In the genomic region with DNA sequence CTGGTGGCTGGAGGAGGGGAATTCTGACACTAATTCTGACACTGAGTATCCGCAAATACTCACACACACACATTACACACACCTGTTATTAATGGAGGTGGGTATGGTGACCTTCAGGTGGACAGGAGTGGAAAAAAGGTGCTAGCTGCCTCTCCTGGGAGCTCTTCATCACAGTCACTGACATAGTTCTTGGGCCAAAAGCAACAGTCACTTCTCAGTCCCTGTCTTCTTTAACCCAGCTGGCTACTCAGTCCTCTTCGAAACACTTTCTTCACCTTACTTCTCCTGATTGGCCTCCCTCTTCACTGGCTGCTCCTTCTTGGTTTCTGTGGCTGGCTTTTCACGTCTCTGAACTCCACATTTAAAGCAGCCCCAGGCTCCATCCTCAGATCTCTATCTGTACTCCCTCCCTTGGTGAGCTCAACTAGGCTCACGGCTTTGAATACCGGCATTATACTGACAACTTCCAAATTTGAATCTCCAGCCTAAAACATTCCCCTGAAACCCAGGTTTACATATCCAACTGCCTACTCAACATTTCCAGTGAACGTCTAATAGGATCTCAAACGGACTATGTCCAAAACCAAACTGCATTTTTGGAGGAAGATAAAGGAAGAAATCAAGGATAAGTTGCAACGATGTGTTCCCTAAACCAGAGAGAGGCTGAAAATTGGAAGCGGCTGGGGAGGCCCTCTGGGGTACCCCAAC, we compare ENCODE assay signal across 17 cellular contexts. TPM values are rescaled to one million over a fixed set of nuclear protein-coding genes. Genes with fewer than 3 reads are reported as not detected.
DNase-seq lines count a peak whose midpoint lies in the region; ATAC-seq and TF ChIP-seq lines count a peak whose summit lies in the region.
"Had no signal": no experiment of that assay in that cellular context is flagged by ENCODE, and none has a peak within 500 bp of the region (broad histone marks: within the 10 kb centered on the region; RNA-seq: fewer than 3 reads in every experiment).

No MANE protein-coding gene starts in this region.

- H3K4me3 ChIP-seq in mammary epithelial cell (replicated peaks in 1 of 3; ENCODE audit: insufficient read depth in 1 of 3, low read depth in 2 of 3, low read length in 3 of 3) (no peak overlapping the region), MG63 (peak overlapping the region; percentile 21), fibroblast of the aortic adventitia (ENCODE audit: low read depth, low read length) (peak overlapping the region; percentile 7), vagina (no peak overlapping the region)
- H3K4me3 ChIP-seq: HAP-1, tibial nerve had no signal

- peaks cover 5% of the 10 kb centered on the region for H3K36me3 Mint-ChIP-seq in MCF 10A (ENCODE audit: insufficient read depth, unreplicated experiment)

- CTCF ChIA-PET in MCF 10A (lab: Yijun Ruan, JAX) (interaction anchor here (0.5 to 0.7 kb wide), 2 partner anchors 18 to 21 kb away, joined by 3 read pairs; no protein-coding TSS in a partner anchor), mammary epithelial cell (lab: Charles Lee; ENCODE audit: low non-redundant PET) (interaction anchor here (0.6 kb wide), 1 partner anchor 22 kb away, joined by 3 read pairs; no protein-coding TSS in a partner anchor)

- peaks cover 45% of the 10 kb centered on the region for H3K4me1 Mint-ChIP-seq in MCF 10A (ENCODE audit: insufficient read depth, unreplicated experiment)

- in situ Hi-C loops in mammary epithelial cell (cut with MboI; ENCODE audit: low sequenced_read_pairs in 2 of 2) = no loop called here

- POLR2A ChIA-PET in MCF 10A (lab: Yijun Ruan, JAX) = interaction anchor here (1.6 to 2.5 kb wide), 3 partner anchors 38 to 51 kb away, joined by 3 to 10 read pairs (median 9); no protein-coding TSS in a partner anchor

- no peak for DNase-seq in MCF 10A (ENCODE audit: unreplicated experiment)
- no peak for DNase-seq in mammary epithelial cell
- DNase-seq in MG63 = no peak
- DNase-seq in fibroblast of the aortic adventitia (ENCODE audit: low read depth) = no peak
- DNase-seq in vagina (ENCODE audit: extremely low spot score in 2 of 2) = no peak
- no peak for DNase-seq in DMS53 treated with DMSO at 0.1 percent for 48 hours (lab: John Stamatoyannopoulos, UW; ENCODE audit: unreplicated experiment)
- no peak for DNase-seq in stimulated activated CD4-positive, alpha-beta T cell treated with anti-CD3 and anti-CD28 coated beads, Interleukin-4, amount 100 ng/mL, for 1 hour
- DNase-seq: anterior cingulate cortex; hippocampal formation; MM.1S; NCI-H2081 treated with DMSO at 0.1 percent for 48 hours; NCI-H524 treated with DMSO at 0.1 percent for 48 hours; stimulated activated CD4-positive, alpha-beta T cell treated with anti-CD3 and anti-CD28 coated beads, Interleukin-4, amount 100 ng/mL, for 24 hours had no signal

- intact Hi-C loops in MCF 10A (cut with micrococcal nuclease) = loop anchor here (5.0 kb wide), 1 partner anchor 52 kb away; the partner anchor contains the start of gene HEG1
- intact Hi-C loops in mammary epithelial cell (cut with micrococcal nuclease) = no loop called here
- intact Hi-C loops in vagina (cut with DNase I) = no loop called here

- peak overlapping the region; percentile 32 for H3K27ac Mint-ChIP-seq in MCF 10A (ENCODE audit: low read depth, unreplicated experiment)
- H3K27ac Mint-ChIP-seq: dendritic cell treated with granulocyte-macrophage colony-stimulating factor and Interleukin-4, amounts not matched to agents 40 ng/mL and 50 ng/mL, for 4 days had no signal

- no peak overlapping the region for H2AFZ ChIP-seq in mammary epithelial cell (ENCODE audit: low read depth, low read length)

- H3K9me3 Mint-ChIP-seq in MCF 10A (ENCODE audit: unreplicated experiment) = peaks cover 10% of the 10 kb centered on the region

- H3K4me3 Mint-ChIP-seq in MCF 10A (ENCODE audit: unreplicated experiment) = peak overlapping the region; percentile 8
- H3K4me3 Mint-ChIP-seq: dendritic cell treated with granulocyte-macrophage colony-stimulating factor and Interleukin-4, amounts not matched to agents 40 ng/mL and 50 ng/mL, for 4 days had no signal

- H3K4me2 ChIP-seq in mammary epithelial cell (ENCODE audit: insufficient read depth, low read depth, low read length) = no peak overlapping the region

- TF ChIP-seq CTCF in MCF 10A (IDR thresholded peaks at IDR 0.05; ENCODE audit: unreplicated experiment) = no peak
- no peak for TF ChIP-seq CTCF in mammary epithelial cell (conservative IDR thresholded peaks at IDR 0.05 in 1 of 2, IDR thresholded peaks at IDR 0.05 in 1 of 2; ENCODE audit: extremely low read depth in 1 of 2, insufficient read depth in 1 of 2, low read depth in 1 of 2, low read length in 2 of 2)
- no peak for TF ChIP-seq CTCF in fibroblast of the aortic adventitia (IDR thresholded peaks at IDR 0.05; ENCODE audit: insufficient read depth, low read length)
- no peak for TF ChIP-seq CTCF in vagina (IDR thresholded peaks at IDR 0.05)

- H3K79me2 ChIP-seq in mammary epithelial cell (ENCODE audit: insufficient read depth, low read length) = no peaks in the 10 kb centered on the region

- H3K9me3 ChIP-seq in mammary epithelial cell (replicated peaks; ENCODE audit: insufficient read depth, low read length) = no peaks in the 10 kb centered on the region
- peaks cover 13% of the 10 kb centered on the region for H3K9me3 ChIP-seq in MG63
- no peaks in the 10 kb centered on the region for H3K9me3 ChIP-seq in vagina
- H3K9me3 ChIP-seq: HAP-1, tibial nerve had no signal

- H3K27me3 Mint-ChIP-seq in MCF 10A (ENCODE audit: insufficient read depth, unreplicated experiment) = no peaks in the 10 kb centered on the region
- H3K27me3 Mint-ChIP-seq: dendritic cell treated with granulocyte-macrophage colony-stimulating factor and Interleukin-4, amounts not matched to agents 40 ng/mL and 50 ng/mL, for 4 days had no signal

- H3K36me3 ChIP-seq in mammary epithelial cell (ENCODE audit: insufficient read depth, low read length) (no peaks in the 10 kb centered on the region), MG63 (peaks cover 22% of the 10 kb centered on the region), vagina (no peaks in the 10 kb centered on the region)
- H3K36me3 ChIP-seq: HAP-1, tibial nerve had no signal

- no peak overlapping the region for H3K27ac ChIP-seq in mammary epithelial cell (ENCODE audit: insufficient read depth, low read depth, low read length)
- peak overlapping the region; percentile 49 for H3K27ac ChIP-seq in vagina
- H3K27ac ChIP-seq: tibial nerve had no signal

- BruUV-seq in MCF 10A (replicated peaks; lab: Mats Ljungman, UMichigan) (no TSS peak), mammary epithelial cell (replicated peaks; lab: Mats Ljungman, UMichigan) (no TSS peak)

- no peak overlapping the region for H3K9ac ChIP-seq in mammary epithelial cell (ENCODE audit: insufficient read depth, low read length)

- ATAC-seq in GM21526 (IDR thresholded peaks at IDR 0.05; ENCODE audit: low FRiP score, unreplicated experiment) = no peak

- no peak for TF ChIP-seq POLR2A in vagina (IDR thresholded peaks at IDR 0.05)

- dilution Hi-C loops in mammary epithelial cell (cut with HindIII; ENCODE audit: low sequenced_read_pairs) = no loop called here

- 51% methylated on average over 9 of the region's 9 CpGs for WGBS in mammary epithelial cell (ENCODE audit: low coverage, missing lambda C conversion rate)

- H3K27me3 ChIP-seq in mammary epithelial cell (ENCODE audit: insufficient read depth, low read length) = no peaks in the 10 kb centered on the region
- H3K27me3 ChIP-seq in MG63 = no peaks in the 10 kb centered on the region
- H3K27me3 ChIP-seq in vagina = no peaks in the 10 kb centered on the region
- H3K27me3 ChIP-seq: tibial nerve had no signal

- H3K4me1 ChIP-seq in mammary epithelial cell (ENCODE audit: insufficient read depth, low read length) = peaks cover 46% of the 10 kb centered on the region
- H3K4me1 ChIP-seq in vagina = peaks cover 40% of the 10 kb centered on the region
- H3K4me1 ChIP-seq: HAP-1 had no signal

- H4K20me1 ChIP-seq in mammary epithelial cell (ENCODE audit: insufficient read depth, low read length) = no peaks in the 10 kb centered on the region

RNA-seq across cellular contexts. Expression of gene HEG1, which starts 53.2 kb away (rescaled TPM):
- total RNA-seq in MCF 10A (2022) (8.6 and 10.3 TPM in 2 replicates), mammary epithelial cell (10 to 100 TPM; 24.8 to 33.8 TPM), fibroblast of the aortic adventitia (ENCODE audit: low replicate concordance) (198 and 256 TPM in 2 replicates), vagina (47.1 TPM)
- polyA plus RNA-seq in mammary epithelial cell = 19.8 TPM
- polyA minus RNA-seq in mammary epithelial cell = 106 TPM
- 75.1 and 105 TPM in 2 replicates for total RNA-seq in MG63 (2014; rRNA removed; shearing (Covaris generic); ENCODE audit: low replicate concordance)

Comparison
In these comparisons a context has a peak if more than half of its experiments do, and no peak if none do; other contexts are left out.
1. H3K4me3 ChIP-seq: peak in MG63 (single experiment) and fibroblast of the aortic adventitia (single experiment); none in mammary epithelial cell (0 of 3) and vagina (0 of 2).